In the genomic region with DNA sequence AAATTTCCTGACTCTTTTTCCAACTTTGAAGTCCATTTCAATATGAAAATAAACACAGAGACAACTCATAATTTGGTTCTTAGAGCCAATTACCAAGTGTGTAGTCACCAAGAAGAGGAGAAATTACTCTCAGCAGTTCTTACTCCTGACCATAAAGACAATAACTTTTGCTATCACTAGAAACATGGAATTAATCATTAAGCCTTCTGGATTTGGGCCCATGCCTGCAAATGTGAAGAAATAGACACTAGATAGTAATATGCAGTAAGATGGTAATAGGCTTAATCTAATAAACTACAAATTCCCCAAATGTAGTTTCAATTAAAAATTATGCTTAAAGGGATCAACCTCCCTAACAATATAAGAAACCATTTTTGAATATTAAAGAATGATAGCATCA, we compare ENCODE assay signal across 16 cellular contexts.
"Had no signal": no experiment of that assay in that cellular context is flagged by ENCODE, and none has a peak within 500 bp of the region (broad histone marks: within the 10 kb centered on the region; RNA-seq: fewer than 3 reads in every experiment).

No MANE protein-coding gene starts in this region.

- H3K4me3 ChIP-seq: ovary had no signal

- H3K4me3 Mint-ChIP-seq: activated CD4-positive, alpha-beta memory T cell treated with anti-CD3 and anti-CD28 coated beads, Interleukin-2, amount 10 ng/mL, durations not matched to agents 7 days and 5 days; activated CD4-positive, alpha-beta T cell treated with anti-CD3 and anti-CD28 coated beads for 36 hours; activated CD8-positive, alpha-beta memory T cell treated with anti-CD3 and anti-CD28 coated beads, Interleukin-2, amount 10 ng/mL, durations not matched to agents 7 days and 5 days; activated naive CD8-positive, alpha-beta T cell treated with anti-CD3 and anti-CD28 coated beads, Interleukin-2, amount 10 ng/mL, durations not matched to agents 7 days and 5 days; activated T-helper 17 cell treated with anti-CD3 and anti-CD28 coated beads, Interleukin-2, amount 50 U/mL, for 72 hours; immature natural killer cell; naive thymus-derived CD4-positive, alpha-beta T cell; stimulated activated memory B cell treated with anti-CD40 and anti-IgM and Interleukin-4, amounts not matched to agents 10 μg/mL and 1 μg/mL and 100 μg/mL, for 72 hours; WTC11 had no signal

- H3K4me1 Mint-ChIP-seq: activated CD4-positive, alpha-beta memory T cell treated with anti-CD3 and anti-CD28 coated beads, Interleukin-2, amount 10 ng/mL, durations not matched to agents 7 days and 5 days; activated CD4-positive, alpha-beta T cell treated with anti-CD3 and anti-CD28 coated beads for 36 hours; activated CD8-positive, alpha-beta memory T cell treated with anti-CD3 and anti-CD28 coated beads, Interleukin-2, amount 10 ng/mL, durations not matched to agents 7 days and 5 days; activated naive CD8-positive, alpha-beta T cell treated with anti-CD3 and anti-CD28 coated beads, Interleukin-2, amount 10 ng/mL, durations not matched to agents 7 days and 5 days; activated T-helper 17 cell treated with anti-CD3 and anti-CD28 coated beads, Interleukin-2, amount 50 U/mL, for 72 hours; immature natural killer cell; naive thymus-derived CD4-positive, alpha-beta T cell; stimulated activated memory B cell treated with anti-CD40 and anti-IgM and Interleukin-4, amounts not matched to agents 10 μg/mL and 1 μg/mL and 100 μg/mL, for 72 hours; WTC11 had no signal

- H3K27me3 Mint-ChIP-seq: activated CD4-positive, alpha-beta memory T cell treated with anti-CD3 and anti-CD28 coated beads, Interleukin-2, amount 10 ng/mL, durations not matched to agents 7 days and 5 days; activated CD4-positive, alpha-beta T cell treated with anti-CD3 and anti-CD28 coated beads for 36 hours; activated CD8-positive, alpha-beta memory T cell treated with anti-CD3 and anti-CD28 coated beads, Interleukin-2, amount 10 ng/mL, durations not matched to agents 7 days and 5 days; activated naive CD8-positive, alpha-beta T cell treated with anti-CD3 and anti-CD28 coated beads, Interleukin-2, amount 10 ng/mL, durations not matched to agents 7 days and 5 days; activated T-helper 17 cell treated with anti-CD3 and anti-CD28 coated beads, Interleukin-2, amount 50 U/mL, for 72 hours; naive thymus-derived CD4-positive, alpha-beta T cell; stimulated activated memory B cell treated with anti-CD40 and anti-IgM and Interleukin-4, amounts not matched to agents 10 μg/mL and 1 μg/mL and 100 μg/mL, for 72 hours had no signal

- H3K36me3 Mint-ChIP-seq: activated CD8-positive, alpha-beta memory T cell treated with anti-CD3 and anti-CD28 coated beads, Interleukin-2, amount 10 ng/mL, durations not matched to agents 7 days and 5 days; activated naive CD8-positive, alpha-beta T cell treated with anti-CD3 and anti-CD28 coated beads, Interleukin-2, amount 10 ng/mL, durations not matched to agents 7 days and 5 days; immature natural killer cell; naive thymus-derived CD4-positive, alpha-beta T cell; stimulated activated memory B cell treated with anti-CD40 and anti-IgM and Interleukin-4, amounts not matched to agents 10 μg/mL and 1 μg/mL and 100 μg/mL, for 72 hours; WTC11 had no signal

- H3K27ac ChIP-seq: ovary had no signal

- H3K9me3 Mint-ChIP-seq: activated CD4-positive, alpha-beta memory T cell treated with anti-CD3 and anti-CD28 coated beads, Interleukin-2, amount 10 ng/mL, durations not matched to agents 7 days and 5 days; activated T-helper 17 cell treated with anti-CD3 and anti-CD28 coated beads, Interleukin-2, amount 50 U/mL, for 72 hours; stimulated activated memory B cell treated with anti-CD40 and anti-IgM and Interleukin-4, amounts not matched to agents 10 μg/mL and 1 μg/mL and 100 μg/mL, for 72 hours; WTC11 had no signal

- H3K27ac Mint-ChIP-seq: activated CD4-positive, alpha-beta memory T cell treated with anti-CD3 and anti-CD28 coated beads, Interleukin-2, amount 10 ng/mL, durations not matched to agents 7 days and 5 days; activated CD4-positive, alpha-beta T cell treated with anti-CD3 and anti-CD28 coated beads for 36 hours; activated CD8-positive, alpha-beta memory T cell treated with anti-CD3 and anti-CD28 coated beads, Interleukin-2, amount 10 ng/mL, durations not matched to agents 7 days and 5 days; activated naive CD8-positive, alpha-beta T cell treated with anti-CD3 and anti-CD28 coated beads, Interleukin-2, amount 10 ng/mL, durations not matched to agents 7 days and 5 days; activated T-helper 17 cell treated with anti-CD3 and anti-CD28 coated beads, Interleukin-2, amount 50 U/mL, for 72 hours; immature natural killer cell; naive thymus-derived CD4-positive, alpha-beta T cell; stimulated activated memory B cell treated with anti-CD40 and anti-IgM and Interleukin-4, amounts not matched to agents 10 μg/mL and 1 μg/mL and 100 μg/mL, for 72 hours; WTC11 had no signal

- DNase-seq: activated CD4-positive, alpha-beta memory T cell treated with anti-CD3 and anti-CD28 coated beads, Interleukin-2, amount 10 ng/mL, durations not matched to agents 7 days and 5 days; activated CD4-positive, alpha-beta T cell treated with anti-CD3 and anti-CD28 coated beads for 36 hours; activated CD8-positive, alpha-beta memory T cell treated with anti-CD3 and anti-CD28 coated beads, Interleukin-2, amount 10 ng/mL, durations not matched to agents 7 days and 5 days; activated naive CD4-positive, alpha-beta T cell; activated naive CD8-positive, alpha-beta T cell treated with anti-CD3 and anti-CD28 coated beads, Interleukin-2, amount 10 ng/mL, durations not matched to agents 7 days and 5 days; activated T-cell treated with anti-CD3 and anti-CD28 coated beads, Interleukin-2, amount 50 U/mL, for 1 hour; cortex of kidney; immature natural killer cell; naive thymus-derived CD4-positive, alpha-beta T cell; ovary; stimulated activated CD4-positive, alpha-beta T cell treated with anti-CD3 and anti-CD28 coated beads, Interleukin-4, amount 100 ng/mL, for 4 hours had no signal

- H3K9me3 ChIP-seq: ovary had no signal

- ATAC-seq: activated CD4-positive, alpha-beta T cell treated with anti-CD3 and anti-CD28 coated beads for 36 hours; activated CD8-positive, alpha-beta memory T cell treated with anti-CD3 and anti-CD28 coated beads, Interleukin-2, amount 10 ng/mL, durations not matched to agents 7 days and 5 days; activated T-helper 17 cell treated with anti-CD3 and anti-CD28 coated beads, Interleukin-2, amount 50 U/mL, for 72 hours; esophagus mucosa; naive thymus-derived CD4-positive, alpha-beta T cell; sciatic nerve; stimulated activated memory B cell treated with anti-CD40 and anti-IgM and Interleukin-4, amounts not matched to agents 10 μg/mL and 1 μg/mL and 100 μg/mL, for 72 hours; WTC11 had no signal

- H3K36me3 ChIP-seq: ovary had no signal
